Comparison of ENCODE assay signal across 1 cellular context in the genomic region with DNA sequence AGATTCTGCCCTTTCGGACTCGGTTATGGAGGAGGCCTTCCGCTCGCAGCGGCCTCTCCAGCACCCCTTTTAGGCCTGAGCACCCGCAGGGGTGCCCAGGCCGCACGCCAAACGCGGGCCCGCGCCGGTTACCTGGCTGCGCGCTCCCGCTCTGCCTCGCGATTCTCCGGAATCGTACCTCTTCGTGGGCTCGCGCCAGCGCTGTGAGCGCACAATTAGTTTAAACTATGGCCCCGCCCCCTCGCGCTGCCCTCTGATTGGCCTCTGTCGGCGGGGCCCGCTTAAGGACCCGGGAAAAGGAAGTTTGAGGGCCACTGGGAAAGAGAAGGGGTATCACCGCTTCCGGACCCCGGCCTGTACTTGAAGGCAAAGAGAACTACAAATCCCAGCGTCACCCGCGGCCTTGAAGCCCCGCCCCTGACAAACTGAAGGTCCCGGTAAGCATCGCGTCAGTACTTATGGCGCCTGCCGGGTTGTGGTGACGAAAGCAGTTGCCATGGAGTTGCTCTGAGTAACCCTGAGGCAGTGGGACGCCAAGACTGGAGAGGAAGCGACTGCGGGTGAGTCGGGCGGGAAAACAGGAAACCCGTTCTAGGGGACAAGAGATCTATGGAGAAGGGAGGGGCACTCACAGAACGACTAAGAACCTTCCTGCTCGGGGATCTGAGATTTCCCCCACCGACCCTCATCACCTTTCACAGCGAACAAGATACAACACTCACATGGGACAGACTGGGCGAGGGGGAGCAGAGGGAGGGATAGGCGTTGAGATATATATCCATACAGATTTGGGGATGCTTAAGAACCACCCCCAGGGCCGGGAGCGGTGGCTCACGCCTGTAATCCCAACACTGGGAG.
TF ChIP-seq lines count a peak whose summit lies in the region.

A gene with protein sequence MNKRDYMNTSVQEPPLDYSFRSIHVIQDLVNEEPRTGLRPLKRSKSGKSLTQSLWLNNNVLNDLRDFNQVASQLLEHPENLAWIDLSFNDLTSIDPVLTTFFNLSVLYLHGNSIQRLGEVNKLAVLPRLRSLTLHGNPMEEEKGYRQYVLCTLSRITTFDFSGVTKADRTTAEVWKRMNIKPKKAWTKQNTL (plus strand): TSS at position 525 of the 858 bp plus-strand sequence. CDS start 8,234 bp downstream, outside the sequence.
Gene NUMA1, minus strand, starts transcription at position 217 of the 858 bp plus-strand sequence. CDS start 44,599 bp downstream, outside the sequence.

TF ChIP-seq in HepG2, 621 proteins besides CTCF, POLR2A, EP300 and RAD21 (continued from another document and continues in another):
- no peak for TF ChIP-seq MAF1 (CRISPR knock-in tag; IDR thresholded peaks at IDR 0.05; ENCODE audit: borderline replicate concordance)
- TF ChIP-seq ZNF761 (CRISPR knock-in tag; conservative IDR thresholded peaks at IDR 0.05), result no peak
- TF ChIP-seq ZBTB7A (CRISPR knock-in tag; IDR thresholded peaks at IDR 0.05), result no peak
- no peak for TF ChIP-seq ZNF713 (CRISPR knock-in tag; IDR thresholded peaks at IDR 0.05)
- TF ChIP-seq BCL6 (CRISPR knock-in tag; IDR thresholded peaks at IDR 0.05), result no peak
- no peak for TF ChIP-seq SRSF9 (IDR thresholded peaks at IDR 0.05; ENCODE audit: borderline replicate concordance, insufficient read depth, low read depth, low read length, poor library complexity, severe bottlenecking)
- TF ChIP-seq MAZ (IDR thresholded peaks at IDR 0.05; ENCODE audit: borderline replicate concordance, low read depth, low read length), result peak; percentile 52; the same call in 1 of the 2 replicates
- peak; percentile 69; the same call in 1 of the 2 replicates for TF ChIP-seq MAZ (CRISPR knock-in tag; IDR thresholded peaks at IDR 0.05; ENCODE audit: low read depth)
- TF ChIP-seq, protein P1, sequence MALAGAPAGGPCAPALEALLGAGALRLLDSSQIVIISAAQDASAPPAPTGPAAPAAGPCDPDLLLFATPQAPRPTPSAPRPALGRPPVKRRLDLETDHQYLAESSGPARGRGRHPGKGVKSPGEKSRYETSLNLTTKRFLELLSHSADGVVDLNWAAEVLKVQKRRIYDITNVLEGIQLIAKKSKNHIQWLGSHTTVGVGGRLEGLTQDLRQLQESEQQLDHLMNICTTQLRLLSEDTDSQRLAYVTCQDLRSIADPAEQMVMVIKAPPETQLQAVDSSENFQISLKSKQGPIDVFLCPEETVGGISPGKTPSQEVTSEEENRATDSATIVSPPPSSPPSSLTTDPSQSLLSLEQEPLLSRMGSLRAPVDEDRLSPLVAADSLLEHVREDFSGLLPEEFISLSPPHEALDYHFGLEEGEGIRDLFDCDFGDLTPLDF (CRISPR knock-in tag; IDR thresholded peaks at IDR 0.05), result peak; percentile 99
- TF ChIP-seq ZNF773 (CRISPR knock-in tag; IDR thresholded peaks at IDR 0.05; ENCODE audit: borderline replicate concordance), result no peak
- no peak for TF ChIP-seq EHMT2 (IDR thresholded peaks at IDR 0.05; ENCODE audit: borderline replicate concordance, low read depth, low read length)
- TF ChIP-seq ZNF878 (CRISPR knock-in tag; IDR thresholded peaks at IDR 0.05), result peak; percentile 69; the same call in 1 of the 2 replicates
- TF ChIP-seq MAFG (CRISPR knock-in tag; IDR thresholded peaks at IDR 0.05), result no peak
- no peak for TF ChIP-seq ZNF891 (CRISPR knock-in tag; IDR thresholded peaks at IDR 0.05)
- peak; percentile 35; the same call in 1 of the 2 replicates for TF ChIP-seq SOX5 (CRISPR knock-in tag; IDR thresholded peaks at IDR 0.05; ENCODE audit: borderline replicate concordance)
- TF ChIP-seq, protein P2, sequence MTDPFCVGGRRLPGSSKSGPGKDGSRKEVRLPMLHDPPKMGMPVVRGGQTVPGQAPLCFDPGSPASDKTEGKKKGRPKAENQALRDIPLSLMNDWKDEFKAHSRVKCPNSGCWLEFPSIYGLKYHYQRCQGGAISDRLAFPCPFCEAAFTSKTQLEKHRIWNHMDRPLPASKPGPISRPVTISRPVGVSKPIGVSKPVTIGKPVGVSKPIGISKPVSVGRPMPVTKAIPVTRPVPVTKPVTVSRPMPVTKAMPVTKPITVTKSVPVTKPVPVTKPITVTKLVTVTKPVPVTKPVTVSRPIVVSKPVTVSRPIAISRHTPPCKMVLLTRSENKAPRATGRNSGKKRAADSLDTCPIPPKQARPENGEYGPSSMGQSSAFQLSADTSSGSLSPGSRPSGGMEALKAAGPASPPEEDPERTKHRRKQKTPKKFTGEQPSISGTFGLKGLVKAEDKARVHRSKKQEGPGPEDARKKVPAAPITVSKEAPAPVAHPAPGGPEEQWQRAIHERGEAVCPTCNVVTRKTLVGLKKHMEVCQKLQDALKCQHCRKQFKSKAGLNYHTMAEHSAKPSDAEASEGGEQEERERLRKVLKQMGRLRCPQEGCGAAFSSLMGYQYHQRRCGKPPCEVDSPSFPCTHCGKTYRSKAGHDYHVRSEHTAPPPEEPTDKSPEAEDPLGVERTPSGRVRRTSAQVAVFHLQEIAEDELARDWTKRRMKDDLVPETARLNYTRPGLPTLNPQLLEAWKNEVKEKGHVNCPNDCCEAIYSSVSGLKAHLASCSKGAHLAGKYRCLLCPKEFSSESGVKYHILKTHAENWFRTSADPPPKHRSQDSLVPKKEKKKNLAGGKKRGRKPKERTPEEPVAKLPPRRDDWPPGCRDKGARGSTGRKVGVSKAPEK (CRISPR knock-in tag; IDR thresholded peaks at IDR 0.05; ENCODE audit: borderline replicate concordance), result no peak
- peak; percentile 57; the same call in 1 of the 2 replicates for TF ChIP-seq ZNF614 (CRISPR knock-in tag; IDR thresholded peaks at IDR 0.05; ENCODE audit: borderline replicate concordance)
- no peak for TF ChIP-seq SKIL (CRISPR knock-in tag; IDR thresholded peaks at IDR 0.05; ENCODE audit: borderline replicate concordance)
- peak; percentile 97 for TF ChIP-seq HNRNPLL (IDR thresholded peaks at IDR 0.05; ENCODE audit: low read depth, low read length, poor library complexity, severe bottlenecking)
- no peak for TF ChIP-seq POGK (CRISPR knock-in tag; conservative IDR thresholded peaks at IDR 0.05)
- TF ChIP-seq ZNF546 (CRISPR knock-in tag; conservative IDR thresholded peaks at IDR 0.05), result no peak; the same call in 1 of the 2 replicates
- TF ChIP-seq ZNF143 (CRISPR knock-in tag; IDR thresholded peaks at IDR 0.05), result peak; percentile 96
- no peak for TF ChIP-seq PRDM4 (CRISPR knock-in tag; IDR thresholded peaks at IDR 0.05; ENCODE audit: borderline replicate concordance)
- TF ChIP-seq NONO (IDR thresholded peaks at IDR 0.05), result no peak
- TF ChIP-seq NONO (CRISPR knock-in tag; conservative IDR thresholded peaks at IDR 0.05), result 0 out of 2 replicates have a peak, but pooled peaks have one; percentile 18
- TF ChIP-seq, protein P3, sequence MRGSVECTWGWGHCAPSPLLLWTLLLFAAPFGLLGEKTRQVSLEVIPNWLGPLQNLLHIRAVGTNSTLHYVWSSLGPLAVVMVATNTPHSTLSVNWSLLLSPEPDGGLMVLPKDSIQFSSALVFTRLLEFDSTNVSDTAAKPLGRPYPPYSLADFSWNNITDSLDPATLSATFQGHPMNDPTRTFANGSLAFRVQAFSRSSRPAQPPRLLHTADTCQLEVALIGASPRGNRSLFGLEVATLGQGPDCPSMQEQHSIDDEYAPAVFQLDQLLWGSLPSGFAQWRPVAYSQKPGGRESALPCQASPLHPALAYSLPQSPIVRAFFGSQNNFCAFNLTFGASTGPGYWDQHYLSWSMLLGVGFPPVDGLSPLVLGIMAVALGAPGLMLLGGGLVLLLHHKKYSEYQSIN (CRISPR knock-in tag; IDR thresholded peaks at IDR 0.05; ENCODE audit: borderline replicate concordance), result no peak
- TF ChIP-seq, protein P4, sequence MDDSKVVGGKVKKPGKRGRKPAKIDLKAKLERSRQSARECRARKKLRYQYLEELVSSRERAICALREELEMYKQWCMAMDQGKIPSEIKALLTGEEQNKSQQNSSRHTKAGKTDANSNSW (CRISPR knock-in tag; IDR thresholded peaks at IDR 0.05; ENCODE audit: borderline replicate concordance), result no peak
- TF ChIP-seq ZNF468 (CRISPR knock-in tag; IDR thresholded peaks at IDR 0.05), result no peak
- TF ChIP-seq KLF13 (CRISPR knock-in tag; IDR thresholded peaks at IDR 0.05), result no peak
- peak; percentile 34; the same call in 1 of the 2 replicates for TF ChIP-seq ZMYM3 (CRISPR knock-in tag; IDR thresholded peaks at IDR 0.05)
- TF ChIP-seq, protein P5, sequence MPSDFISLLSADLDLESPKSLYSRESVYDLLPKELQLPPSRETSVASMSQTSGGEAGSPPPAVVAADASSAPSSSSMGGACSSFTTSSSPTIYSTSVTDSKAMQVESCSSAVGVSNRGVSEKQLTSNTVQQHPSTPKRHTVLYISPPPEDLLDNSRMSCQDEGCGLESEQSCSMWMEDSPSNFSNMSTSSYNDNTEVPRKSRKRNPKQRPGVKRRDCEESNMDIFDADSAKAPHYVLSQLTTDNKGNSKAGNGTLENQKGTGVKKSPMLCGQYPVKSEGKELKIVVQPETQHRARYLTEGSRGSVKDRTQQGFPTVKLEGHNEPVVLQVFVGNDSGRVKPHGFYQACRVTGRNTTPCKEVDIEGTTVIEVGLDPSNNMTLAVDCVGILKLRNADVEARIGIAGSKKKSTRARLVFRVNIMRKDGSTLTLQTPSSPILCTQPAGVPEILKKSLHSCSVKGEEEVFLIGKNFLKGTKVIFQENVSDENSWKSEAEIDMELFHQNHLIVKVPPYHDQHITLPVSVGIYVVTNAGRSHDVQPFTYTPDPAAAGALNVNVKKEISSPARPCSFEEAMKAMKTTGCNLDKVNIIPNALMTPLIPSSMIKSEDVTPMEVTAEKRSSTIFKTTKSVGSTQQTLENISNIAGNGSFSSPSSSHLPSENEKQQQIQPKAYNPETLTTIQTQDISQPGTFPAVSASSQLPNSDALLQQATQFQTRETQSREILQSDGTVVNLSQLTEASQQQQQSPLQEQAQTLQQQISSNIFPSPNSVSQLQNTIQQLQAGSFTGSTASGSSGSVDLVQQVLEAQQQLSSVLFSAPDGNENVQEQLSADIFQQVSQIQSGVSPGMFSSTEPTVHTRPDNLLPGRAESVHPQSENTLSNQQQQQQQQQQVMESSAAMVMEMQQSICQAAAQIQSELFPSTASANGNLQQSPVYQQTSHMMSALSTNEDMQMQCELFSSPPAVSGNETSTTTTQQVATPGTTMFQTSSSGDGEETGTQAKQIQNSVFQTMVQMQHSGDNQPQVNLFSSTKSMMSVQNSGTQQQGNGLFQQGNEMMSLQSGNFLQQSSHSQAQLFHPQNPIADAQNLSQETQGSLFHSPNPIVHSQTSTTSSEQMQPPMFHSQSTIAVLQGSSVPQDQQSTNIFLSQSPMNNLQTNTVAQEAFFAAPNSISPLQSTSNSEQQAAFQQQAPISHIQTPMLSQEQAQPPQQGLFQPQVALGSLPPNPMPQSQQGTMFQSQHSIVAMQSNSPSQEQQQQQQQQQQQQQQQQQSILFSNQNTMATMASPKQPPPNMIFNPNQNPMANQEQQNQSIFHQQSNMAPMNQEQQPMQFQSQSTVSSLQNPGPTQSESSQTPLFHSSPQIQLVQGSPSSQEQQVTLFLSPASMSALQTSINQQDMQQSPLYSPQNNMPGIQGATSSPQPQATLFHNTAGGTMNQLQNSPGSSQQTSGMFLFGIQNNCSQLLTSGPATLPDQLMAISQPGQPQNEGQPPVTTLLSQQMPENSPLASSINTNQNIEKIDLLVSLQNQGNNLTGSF (CRISPR knock-in tag; IDR thresholded peaks at IDR 0.05), result no peak
- TF ChIP-seq HOXD1 (CRISPR knock-in tag; IDR thresholded peaks at IDR 0.05), result peak; percentile 57; the same call in 1 of the 2 replicates
- no peak for TF ChIP-seq WIZ (CRISPR knock-in tag; IDR thresholded peaks at IDR 0.05)
